8 cellular contexts compared by ENCODE assay signal in genomic region chr22:30591191-30591587, GRCh38. TPM values are rescaled to one million over a fixed set of nuclear protein-coding genes. Genes with fewer than 3 reads are reported as not detected.
DNase-seq lines count a peak whose midpoint lies in the region; ATAC-seq and TF ChIP-seq lines count a peak whose summit lies in the region.

No MANE protein-coding gene starts in this region.

- H2AFZ ChIP-seq in IMR-90 (replicated peaks; ENCODE audit: low read length, poor library complexity), result peak overlapping the region; percentile 33

- peaks cover 11% of the 10 kb centered on the region for H3K27me3 ChIP-seq in IMR-90 (ENCODE audit: control insufficient read depth, insufficient read depth, low read length)
- peaks cover 0 to 4% of the 10 kb centered on the region in 2 donors for H3K27me3 ChIP-seq in mucosa of rectum (ENCODE audit: control insufficient read depth in 2 of 2, insufficient read depth in 2 of 2, low read length in 2 of 2)

- peak overlapping the region; percentile 67 for H3K27ac ChIP-seq in IMR-90 (ENCODE audit: insufficient read depth, low read length)
- peak overlapping the region; percentile 76 to 80 for H3K27ac ChIP-seq in mucosa of rectum (ENCODE audit: low read depth in 2 of 2, low read length in 2 of 2)

- peak overlapping the region; percentile 81 for H2AK5ac ChIP-seq in IMR-90 (ENCODE audit: low read depth, low read length)

- in situ Hi-C loops in IMR-90 (cut with MboI; ENCODE audit: low sequenced_read_pairs), result no loop called here

- no peaks in the 10 kb centered on the region for H3K9me3 ChIP-seq in IMR-90 (ENCODE audit: control insufficient read depth, insufficient read depth, low read length)
- H3K9me3 ChIP-seq in mucosa of rectum (ENCODE audit: control insufficient read depth in 2 of 2, low read length in 2 of 2), result no peaks in the 10 kb centered on the region

- TF ChIP-seq RAD21 in IMR-90 (IDR thresholded peaks at IDR 0.05; ENCODE audit: low read length), result no peak

- H2BK5ac ChIP-seq in IMR-90 (ENCODE audit: low read depth, low read length, poor library complexity, severe bottlenecking), result peak overlapping the region; percentile 25

- H3K4me3 ChIP-seq in IMR-90 (ENCODE audit: insufficient read depth, low read depth, low read length), result peak overlapping the region; percentile 96
- peak overlapping the region; percentile 85 for H3K4me3 ChIP-seq in choroid plexus epithelial cell (ENCODE audit: low read depth, low read length)
- peak overlapping the region; percentile 92 to 100 for H3K4me3 ChIP-seq in mucosa of rectum (ENCODE audit: low read length in 2 of 2)

- H3K18ac ChIP-seq in IMR-90 (ENCODE audit: low read depth, low read length), result peak overlapping the region; percentile 7

- peak overlapping the region; percentile 71 to 86 for H4K8ac ChIP-seq in IMR-90 (ENCODE audit: low read depth in 2 of 2, low read length in 2 of 2)

- H3K4me2 ChIP-seq in IMR-90 (ENCODE audit: low read depth, low read length), result peak overlapping the region; percentile 99

- peaks cover 11% of the 10 kb centered on the region; the same call in 1 of the 2 replicates for H4K20me1 ChIP-seq in IMR-90 (ENCODE audit: insufficient read depth, low read length)

- no peak for ATAC-seq in IMR-90 (ENCODE audit: low read depth)
- no peak for ATAC-seq in GM19328 (IDR thresholded peaks at IDR 0.05; ENCODE audit: unreplicated experiment)

- peaks cover 28% of the 10 kb centered on the region for H3K36me3 ChIP-seq in IMR-90 (ENCODE audit: control insufficient read depth, insufficient read depth, low read length)
- peaks cover 29 to 31% of the 10 kb centered on the region in 2 donors for H3K36me3 ChIP-seq in mucosa of rectum (ENCODE audit: control insufficient read depth in 2 of 2, insufficient read depth in 2 of 2, low read length in 2 of 2)

- POLR2A ChIA-PET in IMR-90 (lab: Charles Lee; ENCODE audit: unreplicated experiment), result no interaction called here

- no peaks in the 10 kb centered on the region for H3K4me1 ChIP-seq in IMR-90 (ENCODE audit: control insufficient read depth, insufficient read depth, low read length)
- H3K4me1 ChIP-seq in mucosa of rectum (ENCODE audit: control insufficient read depth in 2 of 2, insufficient read depth in 2 of 2, low read length in 2 of 2), result peaks cover 10 to 16% of the 10 kb centered on the region in 2 donors

- CTCF ChIA-PET in IMR-90 (lab: Yijun Ruan, JAX), result interaction anchor here (1.1 kb wide), 1 partner anchor 15 kb away, joined by 3 read pairs; no protein-coding TSS in a partner anchor

- H4K91ac ChIP-seq in IMR-90 (ENCODE audit: insufficient read depth, low read depth, low read length), result peak overlapping the region; percentile 39

- peak overlapping the region; percentile 78 for H3K56ac ChIP-seq in IMR-90 (ENCODE audit: extremely low read depth, insufficient read depth, low read length)

- H3K4ac ChIP-seq in IMR-90 (ENCODE audit: low read depth, low read length), result peak overlapping the region; percentile 67

- no peak overlapping the region for H2BK120ac ChIP-seq in IMR-90 (ENCODE audit: low read depth, low read length)

- DNase-seq in AG20443 (ENCODE audit: low spot score) (peak; percentile 33), IMR-90 (peak; percentile 56), choroid plexus epithelial cell (ENCODE audit: low read depth) (peak; percentile 53), hepatic stellate cell (ENCODE audit: low spot score) (no peak), HK-2 (ENCODE audit: unreplicated experiment) (no peak)
- no peak for DNase-seq in activated CD4-positive, CD25-positive, alpha-beta regulatory T cell treated with anti-CD3 and anti-CD28 coated beads, Interleukin-2, amount 50 U/mL, for 72 hours

- TSS peak; percentile 54 for BruUV-seq in IMR-90 (replicated peaks; lab: Mats Ljungman, UMichigan)

- intact Hi-C loops in IMR-90 (cut with micrococcal nuclease), result no loop called here

- H2BK20ac ChIP-seq in IMR-90 (ENCODE audit: low read depth, low read length), result no peak overlapping the region

- peaks cover 31 to 38% of the 10 kb centered on the region in 2 experiments for H3K79me1 ChIP-seq in IMR-90 (ENCODE audit: low read depth in 1 of 2, low read length in 2 of 2)

- WGBS in IMR-90 (ENCODE audit: extremely low coverage in 2 of 2, insufficient read length in 1 of 2), 2 experiments, result 3% methylated on average over 11 of the region's 14 CpGs; no CpG with 5 or more reads in 1 of the 2 experiments

- TF ChIP-seq POLR2A in IMR-90 (IDR thresholded peaks at IDR 0.05; ENCODE audit: low read depth, low read length), result no peak; the same call in none of the 2 replicates

- H4K5ac ChIP-seq in IMR-90 (ENCODE audit: low read depth, low read length), result peak overlapping the region; percentile 81

- H2AK9ac ChIP-seq in IMR-90 (replicated peaks; ENCODE audit: low read depth, low read length, poor library complexity), result peak overlapping the region; percentile 87

- no peak for TF ChIP-seq CTCF in IMR-90 (conservative IDR thresholded peaks at IDR 0.05; ENCODE audit: low read depth, low read length)
- TF ChIP-seq CTCF in choroid plexus epithelial cell (conservative IDR thresholded peaks at IDR 0.05; ENCODE audit: low read depth, low read length), result no peak

- peak overlapping the region; percentile 71 for H3K14ac ChIP-seq in IMR-90 (replicated peaks; ENCODE audit: low read depth, low read length)

- H3K9me1 ChIP-seq in IMR-90 (ENCODE audit: insufficient read depth, low read length), result 0 out of 2 replicates have a peak, but pooled peaks cover 4% of the 10 kb centered on the region

- H2BK15ac ChIP-seq in IMR-90 (ENCODE audit: low read depth, low read length), result no peak overlapping the region

- H3K9ac ChIP-seq in IMR-90 (ENCODE audit: low read depth, low read length), result peak overlapping the region; percentile 90
- H3K9ac ChIP-seq in mucosa of rectum (ENCODE audit: low read depth in 1 of 2, low read length in 2 of 2), result peak overlapping the region; percentile 77 to 92

- dilution Hi-C loops in IMR-90 (cut with HindIII; ENCODE audit: low sequenced_read_pairs, unreplicated experiment), result no loop called here

- peak overlapping the region; percentile 43 for H3K23ac ChIP-seq in IMR-90 (ENCODE audit: low read depth, low read length)

TF ChIP-seq in IMR-90, 13 proteins besides CTCF, POLR2A, EP300 and RAD21:
- TF ChIP-seq CHD1 (IDR thresholded peaks at IDR 0.05; ENCODE audit: low read depth, low read length) (no peak), CEBPB (IDR thresholded peaks at IDR 0.05; ENCODE audit: low read depth, low read length) (no peak), RCOR1 (IDR thresholded peaks at IDR 0.05; ENCODE audit: insufficient replicate concordance, low read length) (no peak), ELK1 (IDR thresholded peaks at IDR 0.05; ENCODE audit: borderline replicate concordance, low read depth, low read length) (no peak), MXI1 (IDR thresholded peaks at IDR 0.05; ENCODE audit: borderline replicate concordance, low read depth, low read length) (no peak), MAFK (IDR thresholded peaks at IDR 0.05; ENCODE audit: low read depth, low read length) (no peak), SMC3 (IDR thresholded peaks at IDR 0.05; ENCODE audit: low read depth, low read length) (no peak), RFX5 (IDR thresholded peaks at IDR 0.05; ENCODE audit: low read depth, low read length) (no peak), MAZ (IDR thresholded peaks at IDR 0.05; ENCODE audit: borderline replicate concordance, low read depth, low read length) (no peak), FOS (IDR thresholded peaks at IDR 0.05; ENCODE audit: low read depth, low read length) (no peak), NFE2L2 (IDR thresholded peaks at IDR 0.05; ENCODE audit: low read depth, low read length) (no peak), USF2 (IDR thresholded peaks at IDR 0.05; ENCODE audit: low read depth, low read length) (no peak), BHLHE40 (IDR thresholded peaks at IDR 0.05; ENCODE audit: low read depth, low read length) (no peak)

RNA-seq across cellular contexts. Expression of gene PES1, which starts 0.5 kb away (rescaled TPM):
- 118 and 142 TPM in 2 replicates for total RNA-seq in IMR-90 (2012; rRNA removed)
- polyA plus RNA-seq in IMR-90 (2012; rRNA removed), result 113 and 120 TPM in 2 replicates
- polyA plus RNA-seq in IMR-90 (2012; cell fraction: cytosol; rRNA removed), result 91.4 and 114 TPM in 2 replicates
- 98.2 and 133 TPM in 2 replicates for polyA plus RNA-seq in IMR-90 (2012; cell fraction: nucleus; rRNA removed; ENCODE audit: low replicate concordance)

RNA-seq across cellular contexts. Expression of gene TCN2, which starts 15.8 kb away (rescaled TPM):
- total RNA-seq in IMR-90 (2012; rRNA removed), result 0.56 and 1.3 TPM in 2 replicates
- 3.6 and 4.0 TPM in 2 replicates for polyA plus RNA-seq in IMR-90 (2012; rRNA removed)
- 4.2 and 4.4 TPM in 2 replicates for polyA plus RNA-seq in IMR-90 (2012; cell fraction: cytosol; rRNA removed)
- polyA plus RNA-seq in IMR-90 (2012; cell fraction: nucleus; rRNA removed; ENCODE audit: low replicate concordance), result 1.8 and 2.1 TPM in 2 replicates

RNA-seq across cellular contexts. Expression of gene GAL3ST1, which starts 16.7 kb away (rescaled TPM):
- not detected in 2 replicates for total RNA-seq in IMR-90 (2012; rRNA removed)
- polyA plus RNA-seq in IMR-90 (2012; rRNA removed), result not detected in 2 replicates
- 0.03 and 0.07 TPM in 2 replicates for polyA plus RNA-seq in IMR-90 (2012; cell fraction: cytosol; rRNA removed)
- 0.15 TPM in 1 of 2 replicates, not detected in the other for polyA plus RNA-seq in IMR-90 (2012; cell fraction: nucleus; rRNA removed; ENCODE audit: low replicate concordance)

RNA-seq across cellular contexts. Expression of gene SLC35E4, which starts 44.4 kb away (rescaled TPM):
- 6.8 and 6.9 TPM in 2 replicates for total RNA-seq in IMR-90 (2012; rRNA removed)
- polyA plus RNA-seq in IMR-90 (2012; rRNA removed), result 5.7 and 7.8 TPM in 2 replicates
- 4.7 and 9.9 TPM in 2 replicates for polyA plus RNA-seq in IMR-90 (2012; cell fraction: cytosol; rRNA removed)
- polyA plus RNA-seq in IMR-90 (2012; cell fraction: nucleus; rRNA removed; ENCODE audit: low replicate concordance), result 2.5 and 5.2 TPM in 2 replicates

RNA-seq across cellular contexts. Expression of gene SEC14L6, which starts 44.6 kb away (rescaled TPM):
- not detected in 2 replicates for total RNA-seq in IMR-90 (2012; rRNA removed)
- 0.09 TPM in 1 of 2 replicates, not detected in the other for polyA plus RNA-seq in IMR-90 (2012; rRNA removed)
- polyA plus RNA-seq in IMR-90 (2012; cell fraction: cytosol; rRNA removed), result 0.08 and 0.23 TPM in 2 replicates
- 0.04 and 0.09 TPM in 2 replicates for polyA plus RNA-seq in IMR-90 (2012; cell fraction: nucleus; rRNA removed; ENCODE audit: low replicate concordance)

Comparison
In these comparisons a context has a peak if more than half of its experiments do, and no peak if none do; other contexts are left out.
1. DNase-seq: peak in AG20443 (single experiment), IMR-90 (single experiment) and choroid plexus epithelial cell (single experiment); none in hepatic stellate cell (single experiment), activated CD4-positive, CD25-positive, alpha-beta regulatory T cell treated with anti-CD3 and anti-CD28 coated beads, Interleukin-2, amount 50 U/mL, for 72 hours (single experiment) and HK-2 (single experiment).
2. Peak in every context shown above with its lines, with median percentiles within 50 percentile points of each other: H3K4me3 ChIP-seq.